18 cellular contexts compared by ENCODE assay signal in genomic region chr7:38462819-38463218, GRCh38.
A peak's percentile ranks its signal among the peaks of the same experiment; 100 is the strongest.
DNase-seq lines count a peak whose midpoint lies in the region; ATAC-seq lines count a peak whose summit lies in the region.
"Had no signal": no experiment of that assay in that cellular context is flagged by ENCODE, and none has a peak within 500 bp of the region (broad histone marks: within the 10 kb centered on the region; RNA-seq: fewer than 3 reads in every experiment).

No MANE protein-coding gene starts in this region.

- H3K4me1 Mint-ChIP-seq in activated T-cell treated with anti-CD3 and anti-CD28 coated beads, Interleukin-2, amount 50 U/mL, for 24 hours (ENCODE audit: low read depth): peaks cover 25% of the 10 kb centered on the region
- peaks cover 18% of the 10 kb centered on the region for H3K4me1 Mint-ChIP-seq in activated CD8-positive, alpha-beta T cell treated with anti-CD3 and anti-CD28 coated beads, Interleukin-2, amount 10 ng/mL, durations not matched to agents 7 days and 5 days (ENCODE audit: low read depth)
- peaks cover 25 to 27% of the 10 kb centered on the region in 2 donors for H3K4me1 Mint-ChIP-seq in natural killer cell treated with Interleukin-12 subunit alpha and Interleukin-12 subunit beta and Interleukin-15 and Interleukin-18, amount 100 ng/mL, for 72 hours (ENCODE audit: low read depth in 2 of 2)

- H3K36me3 Mint-ChIP-seq in activated T-cell treated with anti-CD3 and anti-CD28 coated beads, Interleukin-2, amount 50 U/mL, for 24 hours (ENCODE audit: low read depth): no peaks in the 10 kb centered on the region
- peaks cover 6% of the 10 kb centered on the region for H3K36me3 Mint-ChIP-seq in activated CD8-positive, alpha-beta T cell treated with anti-CD3 and anti-CD28 coated beads, Interleukin-2, amount 10 ng/mL, durations not matched to agents 7 days and 5 days (ENCODE audit: low read depth)
- no peaks in the 10 kb centered on the region for H3K36me3 Mint-ChIP-seq in natural killer cell treated with Interleukin-12 subunit alpha and Interleukin-12 subunit beta and Interleukin-15 and Interleukin-18, amount 100 ng/mL, for 72 hours
- H3K36me3 Mint-ChIP-seq: naive B cell had no signal

- DNase-seq in activated T-cell treated with anti-CD3 and anti-CD28 coated beads, Interleukin-2, amount 50 U/mL, for 24 hours: no peak
- DNase-seq in activated T-cell treated with anti-CD3 and anti-CD28 coated beads, Interleukin-2, amount 50 U/mL, for 48 hours: no peak
- no peak for DNase-seq in activated CD8-positive, alpha-beta T cell treated with anti-CD3 and anti-CD28 coated beads, Interleukin-2, amount 10 ng/mL, durations not matched to agents 7 days and 5 days
- DNase-seq in natural killer cell treated with Interleukin-12 subunit alpha and Interleukin-12 subunit beta and Interleukin-15 and Interleukin-18, amount 100 ng/mL, for 72 hours (ENCODE audit: low spot score): no peak
- no peak for DNase-seq in iPS-NIHi11 (ENCODE audit: low spot score)
- DNase-seq in putamen (ENCODE audit: low spot score): no peak
- DNase-seq: BE2C; effector CD4-positive, alpha-beta T cell; foreskin keratinocyte; naive B cell; NCI-H1417; retina; SK-N-SH; WERI-Rb-1 had no signal

- CTCF ChIA-PET in activated CD8-positive, alpha-beta T cell treated with anti-CD3 and anti-CD28 coated beads, Interleukin-2, amount 10 ng/mL, durations not matched to agents 7 days and 5 days (lab: Charles Lee): interaction anchor here (1.5 to 1.6 kb wide), 2 partner anchors 10 to 64 kb away, joined by 4 to 5 read pairs; no protein-coding TSS in a partner anchor

- ATAC-seq in HG02852 (IDR thresholded peaks at IDR 0.05; ENCODE audit: unreplicated experiment) (peak; percentile 13), HG03442 (IDR thresholded peaks at IDR 0.05; ENCODE audit: unreplicated experiment) (no peak)
- ATAC-seq in activated CD8-positive, alpha-beta T cell treated with anti-CD3 and anti-CD28 coated beads, Interleukin-2, amount 10 ng/mL, durations not matched to agents 7 days and 5 days: no peak
- ATAC-seq in natural killer cell treated with Interleukin-12 subunit alpha and Interleukin-12 subunit beta and Interleukin-15 and Interleukin-18, amount 100 ng/mL, for 72 hours: no peak
- ATAC-seq: A549, foreskin keratinocyte, left lobe of liver had no signal

- no peaks in the 10 kb centered on the region for H3K27me3 Mint-ChIP-seq in activated T-cell treated with anti-CD3 and anti-CD28 coated beads, Interleukin-2, amount 50 U/mL, for 24 hours
- H3K27me3 Mint-ChIP-seq in activated CD8-positive, alpha-beta T cell treated with anti-CD3 and anti-CD28 coated beads, Interleukin-2, amount 10 ng/mL, durations not matched to agents 7 days and 5 days (ENCODE audit: low read depth): peaks cover 2% of the 10 kb centered on the region
- peaks cover 0 to 8% of the 10 kb centered on the region in 2 donors for H3K27me3 Mint-ChIP-seq in natural killer cell treated with Interleukin-12 subunit alpha and Interleukin-12 subunit beta and Interleukin-15 and Interleukin-18, amount 100 ng/mL, for 72 hours

- peak overlapping the region; percentile 45 for H3K27ac Mint-ChIP-seq in activated T-cell treated with anti-CD3 and anti-CD28 coated beads, Interleukin-2, amount 50 U/mL, for 24 hours
- H3K27ac Mint-ChIP-seq in activated CD8-positive, alpha-beta T cell treated with anti-CD3 and anti-CD28 coated beads, Interleukin-2, amount 10 ng/mL, durations not matched to agents 7 days and 5 days: peak overlapping the region; percentile 60
- H3K27ac Mint-ChIP-seq in natural killer cell treated with Interleukin-12 subunit alpha and Interleukin-12 subunit beta and Interleukin-15 and Interleukin-18, amount 100 ng/mL, for 72 hours: peak overlapping the region; percentile 34

- POLR2A ChIA-PET in activated CD8-positive, alpha-beta T cell treated with anti-CD3 and anti-CD28 coated beads, Interleukin-2, amount 10 ng/mL, durations not matched to agents 7 days and 5 days (lab: Charles Lee): no interaction called here

- peaks cover 3% of the 10 kb centered on the region for H3K9me3 Mint-ChIP-seq in activated T-cell treated with anti-CD3 and anti-CD28 coated beads, Interleukin-2, amount 50 U/mL, for 24 hours
- H3K9me3 Mint-ChIP-seq in activated CD8-positive, alpha-beta T cell treated with anti-CD3 and anti-CD28 coated beads, Interleukin-2, amount 10 ng/mL, durations not matched to agents 7 days and 5 days (ENCODE audit: insufficient read depth): peaks cover 4% of the 10 kb centered on the region
- peaks cover 3% of the 10 kb centered on the region for H3K9me3 Mint-ChIP-seq in natural killer cell treated with Interleukin-12 subunit alpha and Interleukin-12 subunit beta and Interleukin-15 and Interleukin-18, amount 100 ng/mL, for 72 hours

- H3K4me3 Mint-ChIP-seq in activated T-cell treated with anti-CD3 and anti-CD28 coated beads, Interleukin-2, amount 50 U/mL, for 24 hours: peak overlapping the region; percentile 68
- no peak overlapping the region for H3K4me3 Mint-ChIP-seq in activated CD8-positive, alpha-beta T cell treated with anti-CD3 and anti-CD28 coated beads, Interleukin-2, amount 10 ng/mL, durations not matched to agents 7 days and 5 days
- H3K4me3 Mint-ChIP-seq in natural killer cell treated with Interleukin-12 subunit alpha and Interleukin-12 subunit beta and Interleukin-15 and Interleukin-18, amount 100 ng/mL, for 72 hours: peak overlapping the region; percentile 59
